ENCODE assay signal across 1 cellular context in the genomic region with DNA sequence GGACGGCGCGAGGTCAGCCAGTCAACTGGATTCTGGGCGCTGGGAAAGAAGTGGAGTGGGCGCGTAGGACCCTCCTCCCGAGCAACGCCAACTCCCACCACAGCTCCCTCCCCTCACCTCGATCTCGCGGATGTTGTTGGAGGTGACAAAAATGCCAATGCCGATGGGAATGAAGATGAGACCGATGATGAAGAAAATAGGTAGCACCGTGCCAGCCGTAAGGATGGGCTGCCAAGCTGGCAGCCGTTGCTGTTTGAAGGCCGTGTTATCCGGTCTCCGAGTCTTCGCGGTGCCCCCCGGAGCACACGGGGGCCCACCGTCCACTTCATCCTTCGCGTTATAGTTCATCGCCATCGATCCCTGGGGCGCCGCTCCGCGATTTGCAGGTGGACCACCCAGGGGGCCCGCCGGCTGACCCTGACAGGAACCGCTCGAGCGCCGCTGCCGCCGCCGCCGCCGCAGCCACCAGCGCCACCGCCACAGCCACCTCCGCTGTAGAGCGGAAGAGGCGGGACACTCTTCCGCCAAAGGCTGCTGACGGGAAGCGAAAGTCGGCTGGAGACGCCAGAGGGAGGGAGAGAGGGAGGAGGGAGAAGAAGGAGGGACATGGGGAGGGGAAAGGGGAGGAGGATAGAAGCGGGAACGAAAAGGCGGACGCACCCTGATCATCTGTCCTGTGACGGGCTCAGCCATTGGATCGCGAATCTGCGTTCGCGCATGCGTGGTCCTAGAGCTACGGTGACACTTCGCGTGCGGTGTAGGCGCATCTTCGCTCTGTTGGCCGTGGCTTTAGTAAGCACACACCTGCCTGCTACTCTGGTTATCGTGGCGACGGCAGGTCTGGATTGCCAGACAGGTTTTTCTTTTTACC.
TF ChIP-seq lines count a peak whose summit lies in the region.

A gene (minus strand): TSS at position 508 of the 871 bp plus-strand sequence. CDS start 154 bp downstream, at position 354.

TF ChIP-seq in HepG2, 621 proteins besides CTCF, POLR2A, EP300 and RAD21 (continued from another document and continues in another):
- TF ChIP-seq, protein P1, sequence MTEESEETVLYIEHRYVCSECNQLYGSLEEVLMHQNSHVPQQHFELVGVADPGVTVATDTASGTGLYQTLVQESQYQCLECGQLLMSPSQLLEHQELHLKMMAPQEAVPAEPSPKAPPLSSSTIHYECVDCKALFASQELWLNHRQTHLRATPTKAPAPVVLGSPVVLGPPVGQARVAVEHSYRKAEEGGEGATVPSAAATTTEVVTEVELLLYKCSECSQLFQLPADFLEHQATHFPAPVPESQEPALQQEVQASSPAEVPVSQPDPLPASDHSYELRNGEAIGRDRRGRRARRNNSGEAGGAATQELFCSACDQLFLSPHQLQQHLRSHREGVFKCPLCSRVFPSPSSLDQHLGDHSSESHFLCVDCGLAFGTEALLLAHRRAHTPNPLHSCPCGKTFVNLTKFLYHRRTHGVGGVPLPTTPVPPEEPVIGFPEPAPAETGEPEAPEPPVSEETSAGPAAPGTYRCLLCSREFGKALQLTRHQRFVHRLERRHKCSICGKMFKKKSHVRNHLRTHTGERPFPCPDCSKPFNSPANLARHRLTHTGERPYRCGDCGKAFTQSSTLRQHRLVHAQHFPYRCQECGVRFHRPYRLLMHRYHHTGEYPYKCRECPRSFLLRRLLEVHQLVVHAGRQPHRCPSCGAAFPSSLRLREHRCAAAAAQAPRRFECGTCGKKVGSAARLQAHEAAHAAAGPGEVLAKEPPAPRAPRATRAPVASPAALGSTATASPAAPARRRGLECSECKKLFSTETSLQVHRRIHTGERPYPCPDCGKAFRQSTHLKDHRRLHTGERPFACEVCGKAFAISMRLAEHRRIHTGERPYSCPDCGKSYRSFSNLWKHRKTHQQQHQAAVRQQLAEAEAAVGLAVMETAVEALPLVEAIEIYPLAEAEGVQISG (CRISPR knock-in tag; IDR thresholded peaks at IDR 0.05) = peak; percentile 95
- no peak for TF ChIP-seq HNF4G (IDR thresholded peaks at IDR 0.05; ENCODE audit: borderline replicate concordance, low read depth, low read length)
- TF ChIP-seq HNF4G (CRISPR knock-in tag; IDR thresholded peaks at IDR 0.05; ENCODE audit: borderline replicate concordance, low read depth) = no peak
- no peak for TF ChIP-seq SALL2 (CRISPR knock-in tag; IDR thresholded peaks at IDR 0.05)
- TF ChIP-seq ZNF83 (CRISPR knock-in tag; IDR thresholded peaks at IDR 0.05; ENCODE audit: borderline replicate concordance) = no peak
- no peak for TF ChIP-seq PLRG1 (conservative IDR thresholded peaks at IDR 0.05)
- no peak for TF ChIP-seq ZEB1 (IDR thresholded peaks at IDR 0.05; ENCODE audit: insufficient replicate concordance, low read depth)
- TF ChIP-seq ZNF17 (CRISPR knock-in tag; IDR thresholded peaks at IDR 0.05) = no peak
- TF ChIP-seq, protein P2, sequence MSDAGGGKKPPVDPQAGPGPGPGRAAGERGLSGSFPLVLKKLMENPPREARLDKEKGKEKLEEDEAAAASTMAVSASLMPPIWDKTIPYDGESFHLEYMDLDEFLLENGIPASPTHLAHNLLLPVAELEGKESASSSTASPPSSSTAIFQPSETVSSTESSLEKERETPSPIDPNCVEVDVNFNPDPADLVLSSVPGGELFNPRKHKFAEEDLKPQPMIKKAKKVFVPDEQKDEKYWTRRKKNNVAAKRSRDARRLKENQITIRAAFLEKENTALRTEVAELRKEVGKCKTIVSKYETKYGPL (CRISPR knock-in tag; IDR thresholded peaks at IDR 0.05) = no peak
- no peak for TF ChIP-seq HHEX (CRISPR knock-in tag; IDR thresholded peaks at IDR 0.05)
- TF ChIP-seq GATA4 (IDR thresholded peaks at IDR 0.05; ENCODE audit: borderline replicate concordance, low read depth) = no peak
- TF ChIP-seq ZNF570 (CRISPR knock-in tag; IDR thresholded peaks at IDR 0.05; ENCODE audit: borderline replicate concordance) = no peak
- TF ChIP-seq, protein P3, sequence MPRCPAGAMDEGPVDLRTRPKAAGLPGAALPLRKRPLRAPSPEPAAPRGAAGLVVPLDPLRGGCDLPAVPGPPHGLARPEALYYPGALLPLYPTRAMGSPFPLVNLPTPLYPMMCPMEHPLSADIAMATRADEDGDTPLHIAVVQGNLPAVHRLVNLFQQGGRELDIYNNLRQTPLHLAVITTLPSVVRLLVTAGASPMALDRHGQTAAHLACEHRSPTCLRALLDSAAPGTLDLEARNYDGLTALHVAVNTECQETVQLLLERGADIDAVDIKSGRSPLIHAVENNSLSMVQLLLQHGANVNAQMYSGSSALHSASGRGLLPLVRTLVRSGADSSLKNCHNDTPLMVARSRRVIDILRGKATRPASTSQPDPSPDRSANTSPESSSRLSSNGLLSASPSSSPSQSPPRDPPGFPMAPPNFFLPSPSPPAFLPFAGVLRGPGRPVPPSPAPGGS (CRISPR knock-in tag; IDR thresholded peaks at IDR 0.05) = 0 out of 2 replicates have a peak, but pooled peaks have one; percentile 78
- TF ChIP-seq, protein P4, sequence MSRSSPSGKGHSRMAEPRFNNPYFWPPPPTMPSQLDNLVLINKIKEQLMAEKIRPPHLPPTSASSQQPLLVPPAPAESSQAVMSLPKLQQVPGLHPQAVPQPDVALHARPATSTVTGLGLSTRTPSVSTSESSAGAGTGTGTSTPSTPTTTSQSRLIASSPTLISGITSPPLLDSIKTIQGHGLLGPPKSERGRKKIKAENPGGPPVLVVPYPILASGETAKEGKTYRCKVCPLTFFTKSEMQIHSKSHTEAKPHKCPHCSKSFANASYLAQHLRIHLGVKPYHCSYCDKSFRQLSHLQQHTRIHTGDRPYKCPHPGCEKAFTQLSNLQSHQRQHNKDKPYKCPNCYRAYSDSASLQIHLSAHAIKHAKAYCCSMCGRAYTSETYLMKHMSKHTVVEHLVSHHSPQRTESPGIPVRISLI (CRISPR knock-in tag; IDR thresholded peaks at IDR 0.05; ENCODE audit: borderline replicate concordance) = peak; percentile 30; the same call in 1 of the 2 replicates
- TF ChIP-seq IKZF4 (CRISPR knock-in tag; IDR thresholded peaks at IDR 0.05; ENCODE audit: borderline replicate concordance, low read depth, not compliant biosample characterization) = peak; percentile 60
- TF ChIP-seq, protein P5, sequence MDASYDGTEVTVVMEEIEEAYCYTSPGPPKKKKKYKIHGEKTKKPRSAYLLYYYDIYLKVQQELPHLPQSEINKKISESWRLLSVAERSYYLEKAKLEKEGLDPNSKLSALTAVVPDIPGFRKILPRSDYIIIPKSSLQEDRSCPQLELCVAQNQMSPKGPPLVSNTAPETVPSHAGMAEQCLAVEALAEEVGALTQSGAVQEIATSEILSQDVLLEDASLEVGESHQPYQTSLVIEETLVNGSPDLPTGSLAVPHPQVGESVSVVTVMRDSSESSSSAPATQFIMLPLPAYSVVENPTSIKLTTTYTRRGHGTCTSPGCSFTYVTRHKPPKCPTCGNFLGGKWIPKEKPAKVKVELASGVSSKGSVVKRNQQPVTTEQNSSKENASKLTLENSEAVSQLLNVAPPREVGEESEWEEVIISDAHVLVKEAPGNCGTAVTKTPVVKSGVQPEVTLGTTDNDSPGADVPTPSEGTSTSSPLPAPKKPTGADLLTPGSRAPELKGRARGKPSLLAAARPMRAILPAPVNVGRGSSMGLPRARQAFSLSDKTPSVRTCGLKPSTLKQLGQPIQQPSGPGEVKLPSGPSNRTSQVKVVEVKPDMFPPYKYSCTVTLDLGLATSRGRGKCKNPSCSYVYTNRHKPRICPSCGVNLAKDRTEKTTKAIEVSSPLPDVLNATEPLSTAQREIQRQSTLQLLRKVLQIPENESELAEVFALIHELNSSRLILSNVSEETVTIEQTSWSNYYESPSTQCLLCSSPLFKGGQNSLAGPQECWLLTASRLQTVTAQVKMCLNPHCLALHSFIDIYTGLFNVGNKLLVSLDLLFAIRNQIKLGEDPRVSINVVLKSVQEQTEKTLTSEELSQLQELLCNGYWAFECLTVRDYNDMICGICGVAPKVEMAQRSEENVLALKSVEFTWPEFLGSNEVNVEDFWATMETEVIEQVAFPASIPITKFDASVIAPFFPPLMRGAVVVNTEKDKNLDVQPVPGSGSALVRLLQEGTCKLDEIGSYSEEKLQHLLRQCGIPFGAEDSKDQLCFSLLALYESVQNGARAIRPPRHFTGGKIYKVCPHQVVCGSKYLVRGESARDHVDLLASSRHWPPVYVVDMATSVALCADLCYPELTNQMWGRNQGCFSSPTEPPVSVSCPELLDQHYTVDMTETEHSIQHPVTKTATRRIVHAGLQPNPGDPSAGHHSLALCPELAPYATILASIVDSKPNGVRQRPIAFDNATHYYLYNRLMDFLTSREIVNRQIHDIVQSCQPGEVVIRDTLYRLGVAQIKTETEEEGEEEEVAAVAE (CRISPR knock-in tag; IDR thresholded peaks at IDR 0.05; ENCODE audit: borderline replicate concordance) = peak; percentile 79
- TF ChIP-seq FOXP1 (IDR thresholded peaks at IDR 0.05) = 0 out of 2 replicates have a peak, but pooled peaks have one; percentile 11
- 0 out of 2 replicates have a peak, but pooled peaks have one; percentile 6 for TF ChIP-seq FOXP1 (CRISPR knock-in tag; IDR thresholded peaks at IDR 0.05)
- TF ChIP-seq, protein P6, sequence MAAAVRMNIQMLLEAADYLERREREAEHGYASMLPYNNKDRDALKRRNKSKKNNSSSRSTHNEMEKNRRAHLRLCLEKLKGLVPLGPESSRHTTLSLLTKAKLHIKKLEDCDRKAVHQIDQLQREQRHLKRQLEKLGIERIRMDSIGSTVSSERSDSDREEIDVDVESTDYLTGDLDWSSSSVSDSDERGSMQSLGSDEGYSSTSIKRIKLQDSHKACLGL (CRISPR knock-in tag; IDR thresholded peaks at IDR 0.05) = peak; percentile 22; the same call in 1 of the 2 replicates
- TF ChIP-seq, protein P7, sequence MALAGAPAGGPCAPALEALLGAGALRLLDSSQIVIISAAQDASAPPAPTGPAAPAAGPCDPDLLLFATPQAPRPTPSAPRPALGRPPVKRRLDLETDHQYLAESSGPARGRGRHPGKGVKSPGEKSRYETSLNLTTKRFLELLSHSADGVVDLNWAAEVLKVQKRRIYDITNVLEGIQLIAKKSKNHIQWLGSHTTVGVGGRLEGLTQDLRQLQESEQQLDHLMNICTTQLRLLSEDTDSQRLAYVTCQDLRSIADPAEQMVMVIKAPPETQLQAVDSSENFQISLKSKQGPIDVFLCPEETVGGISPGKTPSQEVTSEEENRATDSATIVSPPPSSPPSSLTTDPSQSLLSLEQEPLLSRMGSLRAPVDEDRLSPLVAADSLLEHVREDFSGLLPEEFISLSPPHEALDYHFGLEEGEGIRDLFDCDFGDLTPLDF (CRISPR knock-in tag; IDR thresholded peaks at IDR 0.05) = no peak
- 0 out of 2 replicates have a peak, but pooled peaks have one; percentile 6 for TF ChIP-seq ONECUT2 (CRISPR knock-in tag; IDR thresholded peaks at IDR 0.05)
- no peak for TF ChIP-seq JUND (CRISPR knock-in tag; IDR thresholded peaks at IDR 0.05)
- peak; percentile 92 for TF ChIP-seq POLR2AphosphoS5 (IDR thresholded peaks at IDR 0.05; ENCODE audit: low read depth, low read length)
- TF ChIP-seq, protein P8, sequence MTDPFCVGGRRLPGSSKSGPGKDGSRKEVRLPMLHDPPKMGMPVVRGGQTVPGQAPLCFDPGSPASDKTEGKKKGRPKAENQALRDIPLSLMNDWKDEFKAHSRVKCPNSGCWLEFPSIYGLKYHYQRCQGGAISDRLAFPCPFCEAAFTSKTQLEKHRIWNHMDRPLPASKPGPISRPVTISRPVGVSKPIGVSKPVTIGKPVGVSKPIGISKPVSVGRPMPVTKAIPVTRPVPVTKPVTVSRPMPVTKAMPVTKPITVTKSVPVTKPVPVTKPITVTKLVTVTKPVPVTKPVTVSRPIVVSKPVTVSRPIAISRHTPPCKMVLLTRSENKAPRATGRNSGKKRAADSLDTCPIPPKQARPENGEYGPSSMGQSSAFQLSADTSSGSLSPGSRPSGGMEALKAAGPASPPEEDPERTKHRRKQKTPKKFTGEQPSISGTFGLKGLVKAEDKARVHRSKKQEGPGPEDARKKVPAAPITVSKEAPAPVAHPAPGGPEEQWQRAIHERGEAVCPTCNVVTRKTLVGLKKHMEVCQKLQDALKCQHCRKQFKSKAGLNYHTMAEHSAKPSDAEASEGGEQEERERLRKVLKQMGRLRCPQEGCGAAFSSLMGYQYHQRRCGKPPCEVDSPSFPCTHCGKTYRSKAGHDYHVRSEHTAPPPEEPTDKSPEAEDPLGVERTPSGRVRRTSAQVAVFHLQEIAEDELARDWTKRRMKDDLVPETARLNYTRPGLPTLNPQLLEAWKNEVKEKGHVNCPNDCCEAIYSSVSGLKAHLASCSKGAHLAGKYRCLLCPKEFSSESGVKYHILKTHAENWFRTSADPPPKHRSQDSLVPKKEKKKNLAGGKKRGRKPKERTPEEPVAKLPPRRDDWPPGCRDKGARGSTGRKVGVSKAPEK (CRISPR knock-in tag; IDR thresholded peaks at IDR 0.05; ENCODE audit: borderline replicate concordance) = 0 out of 2 replicates have a peak, but pooled peaks have one; percentile 12
- TF ChIP-seq, protein P9, sequence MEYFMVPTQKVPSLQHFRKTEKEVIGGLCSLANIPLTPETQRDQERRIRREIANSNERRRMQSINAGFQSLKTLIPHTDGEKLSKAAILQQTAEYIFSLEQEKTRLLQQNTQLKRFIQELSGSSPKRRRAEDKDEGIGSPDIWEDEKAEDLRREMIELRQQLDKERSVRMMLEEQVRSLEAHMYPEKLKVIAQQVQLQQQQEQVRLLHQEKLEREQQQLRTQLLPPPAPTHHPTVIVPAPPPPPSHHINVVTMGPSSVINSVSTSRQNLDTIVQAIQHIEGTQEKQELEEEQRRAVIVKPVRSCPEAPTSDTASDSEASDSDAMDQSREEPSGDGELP (IDR thresholded peaks at IDR 0.05; ENCODE audit: borderline replicate concordance, low read depth) = peak; percentile 85; the same call in 1 of the 2 replicates
- no peak for TF ChIP-seq ZNF264 (CRISPR knock-in tag; IDR thresholded peaks at IDR 0.05)
- TF ChIP-seq RNF2 (conservative IDR thresholded peaks at IDR 0.05; ENCODE audit: low read depth) = peak; percentile 73; the same call in 1 of the 2 replicates
- TF ChIP-seq WIZ (CRISPR knock-in tag; IDR thresholded peaks at IDR 0.05) = peak; percentile 76; the same call in 1 of the 2 replicates
- TF ChIP-seq NAIF1 (CRISPR knock-in tag; IDR thresholded peaks at IDR 0.05; ENCODE audit: borderline replicate concordance) = peak; percentile 93; the same call in 1 of the 2 replicates
- TF ChIP-seq, protein P10, sequence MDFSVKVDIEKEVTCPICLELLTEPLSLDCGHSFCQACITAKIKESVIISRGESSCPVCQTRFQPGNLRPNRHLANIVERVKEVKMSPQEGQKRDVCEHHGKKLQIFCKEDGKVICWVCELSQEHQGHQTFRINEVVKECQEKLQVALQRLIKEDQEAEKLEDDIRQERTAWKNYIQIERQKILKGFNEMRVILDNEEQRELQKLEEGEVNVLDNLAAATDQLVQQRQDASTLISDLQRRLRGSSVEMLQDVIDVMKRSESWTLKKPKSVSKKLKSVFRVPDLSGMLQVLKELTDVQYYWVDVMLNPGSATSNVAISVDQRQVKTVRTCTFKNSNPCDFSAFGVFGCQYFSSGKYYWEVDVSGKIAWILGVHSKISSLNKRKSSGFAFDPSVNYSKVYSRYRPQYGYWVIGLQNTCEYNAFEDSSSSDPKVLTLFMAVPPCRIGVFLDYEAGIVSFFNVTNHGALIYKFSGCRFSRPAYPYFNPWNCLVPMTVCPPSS (IDR thresholded peaks at IDR 0.05) = no peak
- no peak for TF ChIP-seq ZFP62 (CRISPR knock-in tag; IDR thresholded peaks at IDR 0.05)
- peak; percentile 51; the same call in 1 of the 2 replicates for TF ChIP-seq FOXC1 (CRISPR knock-in tag; IDR thresholded peaks at IDR 0.05; ENCODE audit: borderline replicate concordance)
- TF ChIP-seq LCORL (IDR thresholded peaks at IDR 0.05) = no peak
- TF ChIP-seq LCORL (CRISPR knock-in tag; IDR thresholded peaks at IDR 0.05) = no peak
- TF ChIP-seq ATF7 (IDR thresholded peaks at IDR 0.05) = no peak
- TF ChIP-seq ATF7 (CRISPR knock-in tag; IDR thresholded peaks at IDR 0.05) = 0 out of 2 replicates have a peak, but pooled peaks have one; percentile 21
